In the genomic region with DNA sequence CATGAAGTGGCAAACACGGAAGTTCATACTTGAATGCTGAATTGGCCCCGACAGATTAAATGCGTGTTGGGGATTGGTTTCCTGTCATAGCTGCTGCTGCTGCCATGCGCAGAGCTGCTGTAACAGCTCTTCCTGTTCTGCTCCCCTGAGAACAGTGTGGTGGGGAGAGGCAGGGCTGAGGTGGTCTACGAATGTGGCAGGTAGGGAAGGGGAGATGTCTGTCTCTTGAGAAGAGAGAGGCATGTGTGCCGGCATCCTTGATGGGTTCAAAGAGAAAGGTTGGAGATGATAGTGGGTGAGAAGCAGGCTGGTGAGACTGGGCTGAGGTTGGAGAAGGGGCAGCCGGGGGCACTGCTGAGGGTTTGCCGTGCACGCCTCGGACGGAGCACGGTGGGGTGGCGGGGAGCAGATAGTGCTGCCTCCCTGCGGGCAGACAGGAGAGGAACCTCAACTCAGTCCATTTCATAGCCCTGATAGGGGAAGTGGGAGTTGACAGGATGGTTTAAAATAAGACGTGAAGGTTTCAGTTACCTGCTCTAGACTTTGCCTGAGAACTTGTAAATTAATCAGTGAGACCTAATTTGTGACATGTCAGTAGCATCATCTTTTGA, we compare ENCODE assay signal across 8 cellular contexts. TPM values are rescaled to one million over a fixed set of nuclear protein-coding genes. Genes with fewer than 3 reads are reported as not detected.
DNase-seq lines count a peak whose midpoint lies in the region; ATAC-seq and TF ChIP-seq lines count a peak whose summit lies in the region.

No MANE protein-coding gene starts in this region.

- H3K27ac Mint-ChIP-seq in CD4-positive, CD25-positive, alpha-beta regulatory T cell = peak overlapping the region; percentile 93 to 100 (median 99)

- no peaks in the 10 kb centered on the region for H3K36me3 ChIP-seq in CD4-positive, CD25-positive, alpha-beta regulatory T cell (ENCODE audit: control insufficient read depth, insufficient read depth, low read length)
- H3K36me3 ChIP-seq in esophagus squamous epithelium = no peaks in the 10 kb centered on the region

- peak in 5 of 6 experiments; percentile 6 to 55 (median 33) for TF ChIP-seq CTCF in esophagus squamous epithelium (IDR thresholded peaks at IDR 0.05)

- TF ChIP-seq POLR2A in esophagus squamous epithelium (IDR thresholded peaks at IDR 0.05) = peak in 2 of 4 donors; percentile 23 to 72

- peak overlapping the region; percentile 93 to 98 (median 97) for H3K4me3 Mint-ChIP-seq in CD4-positive, CD25-positive, alpha-beta regulatory T cell

- DNase-seq in CD4-positive, CD25-positive, alpha-beta regulatory T cell = peak; percentile 58 to 93 (median 86)
- DNase-seq in Jurkat, Clone E6-1 (ENCODE audit: low read depth, low spot score) = peak; percentile 93
- peak; percentile 94 for DNase-seq in activated CD8-positive, alpha-beta memory T cell treated with anti-CD3 and anti-CD28 coated beads for 24 hours
- no peak for DNase-seq in esophagus squamous epithelium (lab: John Stamatoyannopoulos, UW)
- DNase-seq in stimulated activated CD4-positive, alpha-beta T cell treated with anti-CD3 and anti-CD28 coated beads, Interleukin-2, amount 100 ng/mL, for 48 hours = peak; percentile 59 to 65
- DNase-seq in NCI-H446 treated with DMSO at 0.1 percent for 48 hours (lab: John Stamatoyannopoulos, UW) = no peak
- DNase-seq in GM03348 (ENCODE audit: low spot score) = no peak

- intact Hi-C loops in esophagus squamous epithelium (cut with DNase I) = loop anchor here (10.0 kb wide), 1 partner anchor 472 kb away; no protein-coding TSS in a partner anchor

- WGBS in esophagus squamous epithelium, 2 donors = 15 to 34% methylated on average over 14 to 15 of the region's 15 CpGs

- peaks cover 7 to 74% (median 44%) of the 10 kb centered on the region in 4 donors for H3K4me1 Mint-ChIP-seq in CD4-positive, CD25-positive, alpha-beta regulatory T cell

- peaks cover 7% of the 10 kb centered on the region for H3K27me3 Mint-ChIP-seq in CD4-positive, CD25-positive, alpha-beta regulatory T cell

- H3K4me1 ChIP-seq in CD4-positive, CD25-positive, alpha-beta regulatory T cell (ENCODE audit: control insufficient read depth, insufficient read depth, low read length, poor library complexity, severe bottlenecking) = peaks cover 62% of the 10 kb centered on the region
- peaks cover 3 to 31% (median 16%) of the 10 kb centered on the region in 3 donors for H3K4me1 ChIP-seq in esophagus squamous epithelium

- peaks cover 7% of the 10 kb centered on the region for H3K36me3 Mint-ChIP-seq in CD4-positive, CD25-positive, alpha-beta regulatory T cell

- H3K4me3 ChIP-seq in CD4-positive, CD25-positive, alpha-beta regulatory T cell (ENCODE audit: low read depth, low read length) = peak overlapping the region; percentile 92
- H3K4me3 ChIP-seq in Jurkat, Clone E6-1 (ENCODE audit: low read length) = peak overlapping the region; percentile 64
- peak overlapping the region; percentile 41 to 64 (median 50) for H3K4me3 ChIP-seq in esophagus squamous epithelium

- H3K9me3 ChIP-seq in CD4-positive, CD25-positive, alpha-beta regulatory T cell (ENCODE audit: control insufficient read depth in 2 of 2, low read length in 2 of 2) = no peaks in the 10 kb centered on the region
- H3K9me3 ChIP-seq in esophagus squamous epithelium = no peaks in the 10 kb centered on the region

- peaks cover 0 to 1% (median 0%) of the 10 kb centered on the region in 7 donors for H3K9me3 Mint-ChIP-seq in CD4-positive, CD25-positive, alpha-beta regulatory T cell

- H3K27ac ChIP-seq in CD4-positive, CD25-positive, alpha-beta regulatory T cell (ENCODE audit: insufficient read depth, low read length, poor library complexity, severe bottlenecking) = peak overlapping the region; percentile 90
- peak overlapping the region; percentile 85 to 89 (median 85) for H3K27ac ChIP-seq in esophagus squamous epithelium

- peak; percentile 91 to 92 for ATAC-seq in CD4-positive, CD25-positive, alpha-beta regulatory T cell (ENCODE audit: low read depth in 2 of 2)
- ATAC-seq in GM21360 (IDR thresholded peaks at IDR 0.05; ENCODE audit: unreplicated experiment) = peak; percentile 95

- no peaks in the 10 kb centered on the region for H3K27me3 ChIP-seq in CD4-positive, CD25-positive, alpha-beta regulatory T cell (ENCODE audit: control insufficient read depth, insufficient read depth, low read length)
- H3K27me3 ChIP-seq in esophagus squamous epithelium = no peaks in the 10 kb centered on the region

RNA-seq across cellular contexts. Expression of a gene that starts 46.1 kb away (rescaled TPM):
- total RNA-seq in CD4-positive, CD25-positive, alpha-beta regulatory T cell = 23.3 TPM
- 10 to 100 TPM; 15.6 to 19.4 (median 17.3) TPM for polyA plus RNA-seq in CD4-positive, CD25-positive, alpha-beta regulatory T cell
- polyA plus RNA-seq in Jurkat, Clone E6-1 (2012; ENCODE audit: insufficient read depth, insufficient read length) = 20.1 TPM
- 10 to 100 TPM; 20.9 to 24.8 (median 23.3) TPM for total RNA-seq in esophagus squamous epithelium

Comparison
In these comparisons a context has a peak if more than half of its experiments do, and no peak if none do; other contexts are left out.
1. DNase-seq: peak in CD4-positive, CD25-positive, alpha-beta regulatory T cell (3 of 3), Jurkat, Clone E6-1 (single experiment), activated CD8-positive, alpha-beta memory T cell treated with anti-CD3 and anti-CD28 coated beads for 24 hours (single experiment) and stimulated activated CD4-positive, alpha-beta T cell treated with anti-CD3 and anti-CD28 coated beads, Interleukin-2, amount 100 ng/mL, for 48 hours (2 of 2); none in esophagus squamous epithelium (single experiment), NCI-H446 treated with DMSO at 0.1 percent for 48 hours (single experiment) and GM03348 (single experiment).
2. Peak in every context shown above with its lines, with median percentiles within 50 percentile points of each other: H3K4me3 ChIP-seq.